Comparison of ENCODE assay signal across 2 cellular contexts in the genomic region with DNA sequence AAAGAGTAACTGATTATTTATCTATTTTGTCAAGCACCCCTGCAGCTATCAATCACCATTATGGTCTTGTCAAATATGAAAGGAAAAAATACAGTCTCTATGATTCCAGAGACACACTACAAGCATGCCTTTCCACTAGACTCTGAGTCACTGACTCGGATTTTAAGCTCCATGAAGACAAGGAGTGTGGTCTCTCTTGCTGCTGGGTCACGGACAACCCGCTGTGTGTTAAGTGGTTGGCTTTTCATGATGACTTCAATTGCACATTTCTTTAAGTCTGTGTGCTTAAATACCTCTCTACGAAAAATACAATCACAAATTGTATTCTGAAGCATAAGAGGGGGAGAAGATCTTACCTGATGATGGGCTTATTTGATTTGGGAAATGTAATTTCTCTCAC.
TF ChIP-seq lines count a peak whose summit lies in the region.

No MANE protein-coding gene starts in this region.

TF ChIP-seq in GM23338, 12 proteins besides CTCF, POLR2A, EP300 and RAD21 (continued from another document):
- TF ChIP-seq, protein P1, sequence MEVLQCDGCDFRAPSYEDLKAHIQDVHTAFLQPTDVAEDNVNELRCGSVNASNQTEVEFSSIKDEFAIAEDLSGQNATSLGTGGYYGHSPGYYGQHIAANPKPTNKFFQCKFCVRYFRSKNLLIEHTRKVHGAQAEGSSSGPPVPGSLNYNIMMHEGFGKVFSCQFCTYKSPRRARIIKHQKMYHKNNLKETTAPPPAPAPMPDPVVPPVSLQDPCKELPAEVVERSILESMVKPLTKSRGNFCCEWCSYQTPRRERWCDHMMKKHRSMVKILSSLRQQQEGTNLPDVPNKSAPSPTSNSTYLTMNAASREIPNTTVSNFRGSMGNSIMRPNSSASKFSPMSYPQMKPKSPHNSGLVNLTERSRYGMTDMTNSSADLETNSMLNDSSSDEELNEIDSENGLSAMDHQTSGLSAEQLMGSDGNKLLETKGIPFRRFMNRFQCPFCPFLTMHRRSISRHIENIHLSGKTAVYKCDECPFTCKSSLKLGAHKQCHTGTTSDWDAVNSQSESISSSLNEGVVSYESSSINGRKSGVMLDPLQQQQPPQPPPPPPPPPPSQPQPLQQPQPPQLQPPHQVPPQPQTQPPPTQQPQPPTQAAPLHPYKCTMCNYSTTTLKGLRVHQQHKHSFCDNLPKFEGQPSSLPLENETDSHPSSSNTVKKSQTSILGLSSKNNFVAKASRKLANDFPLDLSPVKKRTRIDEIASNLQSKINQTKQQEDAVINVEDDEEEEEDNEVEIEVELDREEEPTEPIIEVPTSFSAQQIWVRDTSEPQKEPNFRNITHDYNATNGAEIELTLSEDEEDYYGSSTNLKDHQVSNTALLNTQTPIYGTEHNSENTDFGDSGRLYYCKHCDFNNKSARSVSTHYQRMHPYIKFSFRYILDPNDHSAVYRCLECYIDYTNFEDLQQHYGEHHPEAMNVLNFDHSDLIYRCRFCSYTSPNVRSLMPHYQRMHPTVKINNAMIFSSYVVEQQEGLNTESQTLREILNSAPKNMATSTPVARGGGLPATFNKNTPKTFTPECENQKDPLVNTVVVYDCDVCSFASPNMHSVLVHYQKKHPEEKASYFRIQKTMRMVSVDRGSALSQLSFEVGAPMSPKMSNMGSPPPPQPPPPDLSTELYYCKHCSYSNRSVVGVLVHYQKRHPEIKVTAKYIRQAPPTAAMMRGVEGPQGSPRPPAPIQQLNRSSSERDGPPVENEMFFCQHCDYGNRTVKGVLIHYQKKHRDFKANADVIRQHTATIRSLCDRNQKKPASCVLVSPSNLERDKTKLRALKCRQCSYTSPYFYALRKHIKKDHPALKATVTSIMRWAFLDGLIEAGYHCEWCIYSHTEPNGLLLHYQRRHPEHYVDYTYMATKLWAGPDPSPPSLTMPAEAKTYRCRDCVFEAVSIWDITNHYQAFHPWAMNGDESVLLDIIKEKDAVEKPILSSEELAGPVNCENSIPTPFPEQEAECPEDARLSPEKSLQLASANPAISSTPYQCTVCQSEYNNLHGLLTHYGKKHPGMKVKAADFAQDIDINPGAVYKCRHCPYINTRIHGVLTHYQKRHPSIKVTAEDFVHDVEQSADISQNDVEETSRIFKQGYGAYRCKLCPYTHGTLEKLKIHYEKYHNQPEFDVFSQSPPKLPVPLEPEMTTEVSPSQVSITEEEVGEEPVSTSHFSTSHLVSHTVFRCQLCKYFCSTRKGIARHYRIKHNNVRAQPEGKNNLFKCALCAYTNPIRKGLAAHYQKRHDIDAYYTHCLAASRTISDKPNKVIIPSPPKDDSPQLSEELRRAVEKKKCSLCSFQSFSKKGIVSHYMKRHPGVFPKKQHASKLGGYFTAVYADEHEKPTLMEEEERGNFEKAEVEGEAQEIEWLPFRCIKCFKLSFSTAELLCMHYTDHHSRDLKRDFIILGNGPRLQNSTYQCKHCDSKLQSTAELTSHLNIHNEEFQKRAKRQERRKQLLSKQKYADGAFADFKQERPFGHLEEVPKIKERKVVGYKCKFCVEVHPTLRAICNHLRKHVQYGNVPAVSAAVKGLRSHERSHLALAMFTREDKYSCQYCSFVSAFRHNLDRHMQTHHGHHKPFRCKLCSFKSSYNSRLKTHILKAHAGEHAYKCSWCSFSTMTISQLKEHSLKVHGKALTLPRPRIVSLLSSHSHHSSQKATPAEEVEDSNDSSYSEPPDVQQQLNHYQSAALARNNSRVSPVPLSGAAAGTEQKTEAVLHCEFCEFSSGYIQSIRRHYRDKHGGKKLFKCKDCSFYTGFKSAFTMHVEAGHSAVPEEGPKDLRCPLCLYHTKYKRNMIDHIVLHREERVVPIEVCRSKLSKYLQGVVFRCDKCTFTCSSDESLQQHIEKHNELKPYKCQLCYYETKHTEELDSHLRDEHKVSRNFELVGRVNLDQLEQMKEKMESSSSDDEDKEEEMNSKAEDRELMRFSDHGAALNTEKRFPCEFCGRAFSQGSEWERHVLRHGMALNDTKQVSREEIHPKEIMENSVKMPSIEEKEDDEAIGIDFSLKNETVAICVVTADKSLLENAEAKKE (CRISPR knock-in tag; IDR thresholded peaks at IDR 0.05) = no peak
- no peak for TF ChIP-seq STAT1 (IDR thresholded peaks at IDR 0.05; ENCODE audit: unreplicated experiment)
- no peak for TF ChIP-seq POLR2AphosphoS5 (IDR thresholded peaks at IDR 0.05; ENCODE audit: low read depth)
- no peak for TF ChIP-seq EZH2 (IDR thresholded peaks at IDR 0.05; ENCODE audit: low read depth, unreplicated experiment)
- no peak for TF ChIP-seq ZNF331 (CRISPR knock-in tag; IDR thresholded peaks at IDR 0.05; ENCODE audit: low read depth)
- TF ChIP-seq, protein P2, sequence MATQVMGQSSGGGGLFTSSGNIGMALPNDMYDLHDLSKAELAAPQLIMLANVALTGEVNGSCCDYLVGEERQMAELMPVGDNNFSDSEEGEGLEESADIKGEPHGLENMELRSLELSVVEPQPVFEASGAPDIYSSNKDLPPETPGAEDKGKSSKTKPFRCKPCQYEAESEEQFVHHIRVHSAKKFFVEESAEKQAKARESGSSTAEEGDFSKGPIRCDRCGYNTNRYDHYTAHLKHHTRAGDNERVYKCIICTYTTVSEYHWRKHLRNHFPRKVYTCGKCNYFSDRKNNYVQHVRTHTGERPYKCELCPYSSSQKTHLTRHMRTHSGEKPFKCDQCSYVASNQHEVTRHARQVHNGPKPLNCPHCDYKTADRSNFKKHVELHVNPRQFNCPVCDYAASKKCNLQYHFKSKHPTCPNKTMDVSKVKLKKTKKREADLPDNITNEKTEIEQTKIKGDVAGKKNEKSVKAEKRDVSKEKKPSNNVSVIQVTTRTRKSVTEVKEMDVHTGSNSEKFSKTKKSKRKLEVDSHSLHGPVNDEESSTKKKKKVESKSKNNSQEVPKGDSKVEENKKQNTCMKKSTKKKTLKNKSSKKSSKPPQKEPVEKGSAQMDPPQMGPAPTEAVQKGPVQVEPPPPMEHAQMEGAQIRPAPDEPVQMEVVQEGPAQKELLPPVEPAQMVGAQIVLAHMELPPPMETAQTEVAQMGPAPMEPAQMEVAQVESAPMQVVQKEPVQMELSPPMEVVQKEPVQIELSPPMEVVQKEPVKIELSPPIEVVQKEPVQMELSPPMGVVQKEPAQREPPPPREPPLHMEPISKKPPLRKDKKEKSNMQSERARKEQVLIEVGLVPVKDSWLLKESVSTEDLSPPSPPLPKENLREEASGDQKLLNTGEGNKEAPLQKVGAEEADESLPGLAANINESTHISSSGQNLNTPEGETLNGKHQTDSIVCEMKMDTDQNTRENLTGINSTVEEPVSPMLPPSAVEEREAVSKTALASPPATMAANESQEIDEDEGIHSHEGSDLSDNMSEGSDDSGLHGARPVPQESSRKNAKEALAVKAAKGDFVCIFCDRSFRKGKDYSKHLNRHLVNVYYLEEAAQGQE (IDR thresholded peaks at IDR 0.05; ENCODE audit: unreplicated experiment) = no peak
- TF ChIP-seq NANOG (IDR thresholded peaks at IDR 0.05; ENCODE audit: borderline replicate concordance) = no peak
- TF ChIP-seq EZH2phosphoT487 (IDR thresholded peaks at IDR 0.05; ENCODE audit: unreplicated experiment) = no peak
- TF ChIP-seq JUNB (IDR thresholded peaks at IDR 0.05; ENCODE audit: unreplicated experiment) = no peak
TF ChIP-seq in GM23338: peak in this region for 0.

TF ChIP-seq in WTC11, 78 proteins besides CTCF, POLR2A, EP300 and RAD21 (continued from another document):
- TF ChIP-seq, protein P3, sequence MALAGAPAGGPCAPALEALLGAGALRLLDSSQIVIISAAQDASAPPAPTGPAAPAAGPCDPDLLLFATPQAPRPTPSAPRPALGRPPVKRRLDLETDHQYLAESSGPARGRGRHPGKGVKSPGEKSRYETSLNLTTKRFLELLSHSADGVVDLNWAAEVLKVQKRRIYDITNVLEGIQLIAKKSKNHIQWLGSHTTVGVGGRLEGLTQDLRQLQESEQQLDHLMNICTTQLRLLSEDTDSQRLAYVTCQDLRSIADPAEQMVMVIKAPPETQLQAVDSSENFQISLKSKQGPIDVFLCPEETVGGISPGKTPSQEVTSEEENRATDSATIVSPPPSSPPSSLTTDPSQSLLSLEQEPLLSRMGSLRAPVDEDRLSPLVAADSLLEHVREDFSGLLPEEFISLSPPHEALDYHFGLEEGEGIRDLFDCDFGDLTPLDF (CRISPR knock-in tag; IDR thresholded peaks at IDR 0.05) = no peak
- TF ChIP-seq, protein P4, sequence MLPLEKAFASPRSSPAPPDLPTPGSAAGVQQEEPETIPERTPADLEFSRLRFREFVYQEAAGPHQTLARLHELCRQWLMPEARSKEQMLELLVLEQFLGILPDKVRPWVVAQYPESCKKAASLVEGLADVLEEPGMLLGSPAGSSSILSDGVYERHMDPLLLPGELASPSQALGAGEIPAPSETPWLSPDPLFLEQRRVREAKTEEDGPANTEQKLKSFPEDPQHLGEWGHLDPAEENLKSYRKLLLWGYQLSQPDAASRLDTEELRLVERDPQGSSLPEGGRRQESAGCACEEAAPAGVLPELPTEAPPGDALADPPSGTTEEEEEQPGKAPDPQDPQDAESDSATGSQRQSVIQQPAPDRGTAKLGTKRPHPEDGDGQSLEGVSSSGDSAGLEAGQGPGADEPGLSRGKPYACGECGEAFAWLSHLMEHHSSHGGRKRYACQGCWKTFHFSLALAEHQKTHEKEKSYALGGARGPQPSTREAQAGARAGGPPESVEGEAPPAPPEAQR (CRISPR knock-in tag; IDR thresholded peaks at IDR 0.05) = no peak
- TF ChIP-seq, protein P5, sequence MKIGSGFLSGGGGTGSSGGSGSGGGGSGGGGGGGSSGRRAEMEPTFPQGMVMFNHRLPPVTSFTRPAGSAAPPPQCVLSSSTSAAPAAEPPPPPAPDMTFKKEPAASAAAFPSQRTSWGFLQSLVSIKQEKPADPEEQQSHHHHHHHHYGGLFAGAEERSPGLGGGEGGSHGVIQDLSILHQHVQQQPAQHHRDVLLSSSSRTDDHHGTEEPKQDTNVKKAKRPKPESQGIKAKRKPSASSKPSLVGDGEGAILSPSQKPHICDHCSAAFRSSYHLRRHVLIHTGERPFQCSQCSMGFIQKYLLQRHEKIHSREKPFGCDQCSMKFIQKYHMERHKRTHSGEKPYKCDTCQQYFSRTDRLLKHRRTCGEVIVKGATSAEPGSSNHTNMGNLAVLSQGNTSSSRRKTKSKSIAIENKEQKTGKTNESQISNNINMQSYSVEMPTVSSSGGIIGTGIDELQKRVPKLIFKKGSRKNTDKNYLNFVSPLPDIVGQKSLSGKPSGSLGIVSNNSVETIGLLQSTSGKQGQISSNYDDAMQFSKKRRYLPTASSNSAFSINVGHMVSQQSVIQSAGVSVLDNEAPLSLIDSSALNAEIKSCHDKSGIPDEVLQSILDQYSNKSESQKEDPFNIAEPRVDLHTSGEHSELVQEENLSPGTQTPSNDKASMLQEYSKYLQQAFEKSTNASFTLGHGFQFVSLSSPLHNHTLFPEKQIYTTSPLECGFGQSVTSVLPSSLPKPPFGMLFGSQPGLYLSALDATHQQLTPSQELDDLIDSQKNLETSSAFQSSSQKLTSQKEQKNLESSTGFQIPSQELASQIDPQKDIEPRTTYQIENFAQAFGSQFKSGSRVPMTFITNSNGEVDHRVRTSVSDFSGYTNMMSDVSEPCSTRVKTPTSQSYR (CRISPR knock-in tag; IDR thresholded peaks at IDR 0.05) = no peak
- TF ChIP-seq, protein P6, sequence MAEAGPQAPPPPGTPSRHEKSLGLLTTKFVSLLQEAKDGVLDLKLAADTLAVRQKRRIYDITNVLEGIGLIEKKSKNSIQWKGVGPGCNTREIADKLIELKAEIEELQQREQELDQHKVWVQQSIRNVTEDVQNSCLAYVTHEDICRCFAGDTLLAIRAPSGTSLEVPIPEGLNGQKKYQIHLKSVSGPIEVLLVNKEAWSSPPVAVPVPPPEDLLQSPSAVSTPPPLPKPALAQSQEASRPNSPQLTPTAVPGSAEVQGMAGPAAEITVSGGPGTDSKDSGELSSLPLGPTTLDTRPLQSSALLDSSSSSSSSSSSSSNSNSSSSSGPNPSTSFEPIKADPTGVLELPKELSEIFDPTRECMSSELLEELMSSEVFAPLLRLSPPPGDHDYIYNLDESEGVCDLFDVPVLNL (CRISPR knock-in tag; IDR thresholded peaks at IDR 0.05; ENCODE audit: borderline replicate concordance, low read depth) = no peak
- TF ChIP-seq RELA (CRISPR knock-in tag; IDR thresholded peaks at IDR 0.05; ENCODE audit: borderline replicate concordance) = no peak
- TF ChIP-seq, protein P7, sequence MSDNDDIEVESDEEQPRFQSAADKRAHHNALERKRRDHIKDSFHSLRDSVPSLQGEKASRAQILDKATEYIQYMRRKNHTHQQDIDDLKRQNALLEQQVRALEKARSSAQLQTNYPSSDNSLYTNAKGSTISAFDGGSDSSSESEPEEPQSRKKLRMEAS (CRISPR knock-in tag; IDR thresholded peaks at IDR 0.05) = no peak
- no peak for TF ChIP-seq JUN (CRISPR knock-in tag; IDR thresholded peaks at IDR 0.05)
- no peak for TF ChIP-seq FOXP1 (CRISPR knock-in tag; IDR thresholded peaks at IDR 0.05; ENCODE audit: borderline replicate concordance)
- no peak for TF ChIP-seq KAT7 (CRISPR knock-in tag; IDR thresholded peaks at IDR 0.05; ENCODE audit: borderline replicate concordance)
